Comparison of ENCODE assay signal across 24 cellular contexts in the genomic region with DNA sequence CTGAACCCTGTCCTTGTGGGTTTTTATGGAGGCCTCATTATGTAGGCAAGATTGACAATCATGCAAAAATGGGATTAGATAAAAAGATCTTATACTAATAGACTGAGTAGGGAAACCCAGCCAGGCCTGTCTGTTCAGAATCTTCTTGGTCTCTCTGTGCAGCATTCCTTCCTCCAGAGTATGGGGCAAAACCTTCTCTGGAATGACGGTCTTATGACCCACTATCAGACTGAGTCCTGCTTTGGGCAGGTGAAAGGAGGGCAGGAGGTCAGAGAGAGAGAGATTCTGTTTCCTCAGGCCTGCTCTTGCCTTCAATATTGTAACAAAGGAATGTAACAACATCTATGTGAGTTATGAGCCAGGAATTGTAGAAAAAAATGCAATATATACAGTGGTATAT.
"Had no signal": no experiment of that assay in that cellular context is flagged by ENCODE, and none has a peak within 500 bp of the region (broad histone marks: within the 10 kb centered on the region; RNA-seq: fewer than 3 reads in every experiment).

No MANE protein-coding gene starts in this region.

- H3K4me2 ChIP-seq: SK-N-SH had no signal

- H3K36me3 ChIP-seq: MG63 had no signal

- H3K27ac ChIP-seq: RWPE1 had no signal

- H3K27me3 ChIP-seq: MG63 had no signal

- H3K9me3 ChIP-seq: MG63 had no signal

- DNase-seq: IMR-90; Karpas-422; KG1; MG63; NCI-H1092; NCI-H1105 treated with DMSO at 0.1 percent for 48 hours; NCI-H1417 treated with DMSO at 0.1 percent for 48 hours; NCI-H146; NCI-H1694 treated with DMSO at 0.1 percent for 48 hours; NCI-H1930; NCI-H2081; NCI-H2107; NCI-H2227 treated with DMSO at 0.1 percent for 48 hours; NCI-H446; NCI-H510A; NCI-H524 treated with DMSO at 0.1 percent for 48 hours; NCI-H69; NCI-H774; NK-92 treated with Interleukin-12 subunit alpha and Interleukin-12 subunit beta, amount 100 ng/mL, for 24 hours; PC-3; SHP77; SK-N-SH; SW 1271 had no signal

- H3K9ac ChIP-seq: SK-N-SH had no signal

- H3K4me3 ChIP-seq: MG63 had no signal
